Comparison of ENCODE assay signal across 33 cellular contexts in the genomic region with DNA sequence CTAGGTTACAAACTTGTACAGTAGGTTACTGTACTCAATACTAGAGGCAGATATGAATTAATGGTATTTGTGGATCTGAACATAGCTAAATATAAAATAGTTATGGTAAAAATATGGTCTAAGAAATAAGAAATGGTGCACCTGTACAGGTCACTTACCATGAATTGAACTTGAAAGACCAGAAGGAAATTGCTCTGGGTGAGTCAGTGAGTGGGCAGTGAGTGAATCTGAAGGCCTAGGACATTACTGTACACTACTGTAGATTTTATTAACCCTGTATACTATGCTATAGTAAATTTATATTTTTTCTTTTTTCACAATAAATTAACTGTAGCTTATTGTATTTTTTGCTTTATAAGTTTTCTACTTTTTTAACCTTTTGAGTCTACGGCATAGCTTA.
"Had no signal": no experiment of that assay in that cellular context is flagged by ENCODE, and none has a peak within 500 bp of the region (broad histone marks: within the 10 kb centered on the region; RNA-seq: fewer than 3 reads in every experiment).

No MANE protein-coding gene starts in this region.

- H3K4me1 Mint-ChIP-seq: activated CD4-positive, alpha-beta T cell treated with anti-CD3 and anti-CD28 coated beads for 36 hours; activated CD4-positive, alpha-beta T cell treated with anti-CD3 and anti-CD28 coated beads, Interleukin-2, amount 10 ng/mL, durations not matched to agents 24 days and 14 days; activated T-helper 17 cell treated with anti-CD3 and anti-CD28 coated beads, Interleukin-2, amount 50 U/mL, for 72 hours; central memory CD8-positive, alpha-beta T cell; endodermal cell had no signal

- H3K9me3 Mint-ChIP-seq: activated CD4-positive, alpha-beta T cell treated with anti-CD3 and anti-CD28 coated beads, Interleukin-2, amount 10 ng/mL, durations not matched to agents 24 days and 14 days; endodermal cell had no signal

- DNase-seq: activated CD4-positive, alpha-beta memory T cell treated with anti-CD3 and anti-CD28 coated beads for 36 hours; activated CD4-positive, alpha-beta T cell treated with anti-CD3 and anti-CD28 coated beads for 36 hours; activated CD4-positive, alpha-beta T cell treated with anti-CD3 and anti-CD28 coated beads, Interleukin-2, amount 10 ng/mL, durations not matched to agents 24 days and 14 days; activated CD4-positive, CD25-positive, alpha-beta regulatory T cell; activated CD4-positive, CD25-positive, alpha-beta regulatory T cell treated with anti-CD3 and anti-CD28 coated beads, Interleukin-2, amount 50 U/mL, for 72 hours; activated CD8-positive, alpha-beta memory T cell treated with anti-CD3 and anti-CD28 coated beads, Interleukin-2, amount 50 U/mL, for 48 hours; activated CD8-positive, alpha-beta T cell treated with anti-CD3 and anti-CD28 coated beads, Interleukin-2, amount 10 ng/mL, durations not matched to agents 7 days and 5 days; activated effector memory CD4-positive, alpha-beta T cell treated with Interleukin-2 at 50 U/mL for 16 hours; activated gamma-delta T cell treated with Interleukin-2 at 50 U/mL for 16 hours; activated naive CD4-positive, alpha-beta T cell treated with anti-CD3 and anti-CD28 coated beads, Interleukin-2, amount 50 U/mL, for 16 hours; activated naive CD4-positive, alpha-beta T cell treated with Interleukin-2 at 50 U/mL for 16 hours; activated T-cell treated with anti-CD3 and anti-CD28 coated beads for 4 hours; activated T-cell treated with anti-CD3 and anti-CD28 coated beads, Interleukin-2, amount 50 U/mL, for 24 hours; amniotic stem cell; anterior cingulate cortex; brain microvascular endothelial cell; dorsolateral prefrontal cortex; effector memory CD4-positive, alpha-beta T cell; endodermal cell; erythroblast; foreskin keratinocyte; gastrocnemius medialis; glutamatergic neuron; heart left ventricle; hypothalamus; T1000 had no signal

- H3K36me3 Mint-ChIP-seq: activated CD4-positive, alpha-beta memory T cell treated with anti-CD3 and anti-CD28 coated beads for 36 hours; activated naive CD8-positive, alpha-beta T cell had no signal

- H3K4me1 ChIP-seq: esophagus muscularis mucosa, foreskin keratinocyte, gastrocnemius medialis, heart left ventricle had no signal

- ATAC-seq: activated CD4-positive, alpha-beta T cell treated with anti-CD3 and anti-CD28 coated beads for 36 hours; activated CD8-positive, alpha-beta T cell treated with anti-CD3 and anti-CD28 coated beads, Interleukin-2, amount 10 ng/mL, durations not matched to agents 7 days and 5 days; activated T-helper 17 cell treated with anti-CD3 and anti-CD28 coated beads, Interleukin-2, amount 50 U/mL, for 72 hours; foreskin keratinocyte; gastrocnemius medialis; heart left ventricle had no signal

- H3K27ac ChIP-seq: brain microvascular endothelial cell, coronary artery, dorsolateral prefrontal cortex, esophagus muscularis mucosa, foreskin keratinocyte, gastrocnemius medialis, heart left ventricle had no signal

- H3K27ac Mint-ChIP-seq: activated CD4-positive, alpha-beta memory T cell treated with anti-CD3 and anti-CD28 coated beads for 36 hours; activated CD4-positive, alpha-beta T cell treated with anti-CD3 and anti-CD28 coated beads for 36 hours; activated CD4-positive, alpha-beta T cell treated with anti-CD3 and anti-CD28 coated beads, Interleukin-2, amount 10 ng/mL, durations not matched to agents 24 days and 14 days; activated CD8-positive, alpha-beta T cell treated with anti-CD3 and anti-CD28 coated beads, Interleukin-2, amount 10 ng/mL, durations not matched to agents 7 days and 5 days; activated naive CD8-positive, alpha-beta T cell; activated T-cell treated with anti-CD3 and anti-CD28 coated beads, Interleukin-2, amount 50 U/mL, for 24 hours; activated T-helper 17 cell treated with anti-CD3 and anti-CD28 coated beads, Interleukin-2, amount 50 U/mL, for 72 hours; dendritic cell treated with granulocyte-macrophage colony-stimulating factor and Interleukin-4, amounts not matched to agents 40 ng/mL and 50 ng/mL, for 4 days; endodermal cell; T-helper 2 cell treated with Interferon-gamma antibody and Interleukin-4, amounts not matched to agents 5 μg/mL and 100 μg/mL, for 36 hours had no signal

- H3K27me3 Mint-ChIP-seq: activated CD4-positive, alpha-beta memory T cell treated with anti-CD3 and anti-CD28 coated beads for 36 hours; activated CD4-positive, alpha-beta T cell treated with anti-CD3 and anti-CD28 coated beads for 36 hours; activated CD4-positive, alpha-beta T cell treated with anti-CD3 and anti-CD28 coated beads, Interleukin-2, amount 10 ng/mL, durations not matched to agents 24 days and 14 days; activated naive CD8-positive, alpha-beta T cell; activated T-cell treated with anti-CD3 and anti-CD28 coated beads, Interleukin-2, amount 50 U/mL, for 24 hours; activated T-helper 17 cell treated with anti-CD3 and anti-CD28 coated beads, Interleukin-2, amount 50 U/mL, for 72 hours; central memory CD8-positive, alpha-beta T cell; dendritic cell treated with granulocyte-macrophage colony-stimulating factor and Interleukin-4, amounts not matched to agents 40 ng/mL and 50 ng/mL, for 4 days had no signal

- H3K4me3 ChIP-seq: coronary artery, dorsolateral prefrontal cortex, esophagus muscularis mucosa, gastrocnemius medialis, heart left ventricle had no signal

- H3K4me3 Mint-ChIP-seq: activated CD4-positive, alpha-beta memory T cell treated with anti-CD3 and anti-CD28 coated beads for 36 hours; activated CD4-positive, alpha-beta T cell treated with anti-CD3 and anti-CD28 coated beads for 36 hours; activated CD4-positive, alpha-beta T cell treated with anti-CD3 and anti-CD28 coated beads, Interleukin-2, amount 10 ng/mL, durations not matched to agents 24 days and 14 days; activated CD8-positive, alpha-beta T cell treated with anti-CD3 and anti-CD28 coated beads, Interleukin-2, amount 10 ng/mL, durations not matched to agents 7 days and 5 days; activated naive CD8-positive, alpha-beta T cell; activated T-cell treated with anti-CD3 and anti-CD28 coated beads, Interleukin-2, amount 50 U/mL, for 24 hours; activated T-helper 17 cell treated with anti-CD3 and anti-CD28 coated beads, Interleukin-2, amount 50 U/mL, for 72 hours; central memory CD8-positive, alpha-beta T cell; dendritic cell treated with granulocyte-macrophage colony-stimulating factor and Interleukin-4, amounts not matched to agents 40 ng/mL and 50 ng/mL, for 4 days; endodermal cell; T-helper 2 cell treated with Interferon-gamma antibody and Interleukin-4, amounts not matched to agents 5 μg/mL and 100 μg/mL, for 36 hours had no signal

- H3K9me3 ChIP-seq: esophagus muscularis mucosa, gastrocnemius medialis had no signal

- H3K36me3 ChIP-seq: brain microvascular endothelial cell, esophagus muscularis mucosa, gastrocnemius medialis, heart left ventricle had no signal

- H3K27me3 ChIP-seq: brain microvascular endothelial cell, dorsolateral prefrontal cortex, esophagus muscularis mucosa, foreskin keratinocyte, gastrocnemius medialis, heart left ventricle had no signal
